Comparison of ENCODE assay signal across 15 cellular contexts in the genomic region with DNA sequence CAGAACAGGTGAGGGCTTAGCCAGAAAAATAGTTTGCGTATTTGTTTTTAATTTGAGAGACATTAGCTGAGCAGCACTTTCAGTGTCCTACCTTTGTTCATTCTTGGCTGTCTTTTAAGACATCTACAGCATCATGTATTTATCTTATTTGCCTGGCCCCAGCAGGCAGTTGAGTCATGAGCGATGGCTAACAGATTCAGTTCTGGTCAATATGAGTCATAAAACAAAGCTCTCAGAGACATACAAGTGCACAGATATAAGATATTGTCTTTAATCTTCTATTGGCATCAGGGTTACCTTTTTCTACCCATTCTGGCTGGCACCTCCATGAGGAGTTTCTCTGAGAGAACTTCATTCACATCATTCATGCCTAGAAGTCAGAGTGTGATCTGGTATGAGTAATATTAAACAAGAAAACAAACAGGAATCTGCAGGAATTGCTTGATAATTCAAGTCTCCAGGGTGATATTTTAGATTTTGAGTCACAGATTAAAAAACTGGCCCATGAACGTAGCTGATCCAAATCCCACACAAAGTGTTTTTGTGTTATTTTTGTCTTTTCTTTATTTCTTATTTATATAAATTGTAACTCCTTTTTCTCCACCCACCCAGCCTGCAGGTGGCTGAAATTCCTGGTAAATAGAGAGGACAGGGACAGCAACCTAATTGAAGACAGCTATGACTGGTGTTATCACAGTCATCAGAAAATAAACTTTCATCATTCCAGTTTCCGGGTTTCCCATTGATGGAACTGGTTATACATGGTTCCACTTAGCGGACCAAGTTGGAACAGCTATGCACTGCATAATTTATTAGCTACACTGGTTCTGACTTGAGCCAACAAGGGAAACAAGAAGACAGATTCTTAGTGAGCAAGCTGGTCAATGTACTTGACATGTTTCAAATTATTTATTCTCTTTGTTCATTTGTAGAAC. TPM values are rescaled to one million over a fixed set of nuclear protein-coding genes. Genes with fewer than 3 reads are reported as not detected.
DNase-seq lines count a peak whose midpoint lies in the region; ATAC-seq and TF ChIP-seq lines count a peak whose summit lies in the region.
"Had no signal": no experiment of that assay in that cellular context is flagged by ENCODE, and none has a peak within 500 bp of the region (broad histone marks: within the 10 kb centered on the region; RNA-seq: fewer than 3 reads in every experiment).

No MANE protein-coding gene starts in this region.

- no peak overlapping the region for H3K9ac ChIP-seq in skeletal muscle satellite cell (ENCODE audit: low read depth, low read length)

- H3K36me3 Mint-ChIP-seq in HFFc6 (ENCODE audit: low read depth): no peaks in the 10 kb centered on the region
- no peaks in the 10 kb centered on the region for H3K36me3 Mint-ChIP-seq in activated naive CD8-positive, alpha-beta T cell treated with anti-CD3 and anti-CD28 coated beads for 36 hours
- H3K36me3 Mint-ChIP-seq: brain had no signal

- H3K27me3 Mint-ChIP-seq in HFFc6 (ENCODE audit: insufficient read depth): peaks cover 4% of the 10 kb centered on the region; the same call in 1 of the 2 replicates
- peaks cover 13% of the 10 kb centered on the region for H3K27me3 Mint-ChIP-seq in activated naive CD8-positive, alpha-beta T cell treated with anti-CD3 and anti-CD28 coated beads for 36 hours
- H3K27me3 Mint-ChIP-seq: brain had no signal

- no peak overlapping the region for H3K4me3 Mint-ChIP-seq in HFFc6
- H3K4me3 Mint-ChIP-seq in activated naive CD8-positive, alpha-beta T cell treated with anti-CD3 and anti-CD28 coated beads for 36 hours: no peak overlapping the region
- H3K4me3 Mint-ChIP-seq: brain had no signal

- H3K4me3 ChIP-seq in skeletal muscle satellite cell (ENCODE audit: low read length): no peak overlapping the region
- H3K4me3 ChIP-seq: tibial nerve had no signal

- no peak for TF ChIP-seq CTCF in HFFc6 (IDR thresholded peaks at IDR 0.05)

- no peak for ATAC-seq in stimulated activated naive CD8-positive, alpha-beta T cell treated with anti-CD3 and anti-CD28 coated beads, Interleukin-15, Interleukin-2, amounts not matched to agents 100 U/mL and 50 U/mL, for 24 hours

- peaks cover 20% of the 10 kb centered on the region for H3K4me1 Mint-ChIP-seq in HFFc6 (ENCODE audit: low read depth)
- no peaks in the 10 kb centered on the region for H3K4me1 Mint-ChIP-seq in activated naive CD8-positive, alpha-beta T cell treated with anti-CD3 and anti-CD28 coated beads for 36 hours
- H3K4me1 Mint-ChIP-seq: brain had no signal

- peak overlapping the region; percentile 31 for H3K4me2 ChIP-seq in skeletal muscle satellite cell (ENCODE audit: low read length)

- H3K9me3 Mint-ChIP-seq in HFFc6: no peaks in the 10 kb centered on the region
- no peaks in the 10 kb centered on the region for H3K9me3 Mint-ChIP-seq in activated naive CD8-positive, alpha-beta T cell treated with anti-CD3 and anti-CD28 coated beads for 36 hours
- H3K9me3 Mint-ChIP-seq: brain had no signal

- H3K9me3 ChIP-seq in skeletal muscle satellite cell (replicated peaks; ENCODE audit: low read length): no peaks in the 10 kb centered on the region
- H3K9me3 ChIP-seq: tibial nerve had no signal

- no peak overlapping the region for H3K27ac Mint-ChIP-seq in HFFc6
- no peak overlapping the region for H3K27ac Mint-ChIP-seq in activated naive CD8-positive, alpha-beta T cell treated with anti-CD3 and anti-CD28 coated beads for 36 hours
- H3K27ac Mint-ChIP-seq: brain had no signal

- DNase-seq in HFFc6 (peak; percentile 45), amniotic epithelial cell (ENCODE audit: low read depth) (peak; percentile 63), fibroblast of peridontal ligament (ENCODE audit: extremely low read depth) (peak; percentile 71), NCI-H446 treated with DMSO at 0.1 percent for 48 hours (lab: John Stamatoyannopoulos, UW) (no peak), H4 (ENCODE audit: low spot score) (no peak)
- DNase-seq in stimulated activated naive CD8-positive, alpha-beta T cell treated with anti-CD3 and anti-CD28 coated beads, Interleukin-15, Interleukin-2, amounts not matched to agents 100 U/mL and 50 U/mL, for 24 hours: no peak
- no peak for DNase-seq in activated naive CD8-positive, alpha-beta T cell treated with anti-CD3 and anti-CD28 coated beads for 36 hours
- DNase-seq: activated T-cell treated with anti-CD3 and anti-CD28 coated beads, Interleukin-2, amount 50 U/mL, for 48 hours; Calu3; NCI-H1092 treated with DMSO at 0.1 percent for 48 hours; NCI-H82 had no signal

- no peaks in the 10 kb centered on the region for H3K36me3 ChIP-seq in skeletal muscle satellite cell (ENCODE audit: insufficient read depth, low read length)
- H3K36me3 ChIP-seq: tibial nerve had no signal

- H3K27me3 ChIP-seq in skeletal muscle satellite cell (ENCODE audit: control insufficient read depth, insufficient read depth, low read length): no peaks in the 10 kb centered on the region
- H3K27me3 ChIP-seq: tibial nerve had no signal

- peaks cover 22% of the 10 kb centered on the region for H3K4me1 ChIP-seq in skeletal muscle satellite cell (ENCODE audit: control insufficient read depth, insufficient read depth, low read length)
- H3K4me1 ChIP-seq: tibial nerve had no signal

RNA-seq across cellular contexts. Expression of a gene that starts 47.3 kb away (rescaled TPM):
- not detected for total RNA-seq in HFFc6 (2021; fragmentation: NEBNext Ultra II Directional; extraction: Animal tissue kit (Norgen Biotek cat#: 25700))
- total RNA-seq in skeletal muscle satellite cell (2012; rRNA removed): not detected in 2 replicates
- total RNA-seq in activated naive CD8-positive, alpha-beta T cell treated with anti-CD3 and anti-CD28 coated beads for 36 hours: not detected
- total RNA-seq in H4 (2014; rRNA removed; shearing (Covaris generic)): not detected in 2 replicates
- total RNA-seq: skeletal muscle tissue, tibial nerve had no signal

Comparison
In these comparisons a context has a peak if more than half of its experiments do, and no peak if none do; other contexts are left out.
1. DNase-seq: peak in HFFc6 (single experiment), amniotic epithelial cell (single experiment) and fibroblast of peridontal ligament (single experiment); none in NCI-H446 treated with DMSO at 0.1 percent for 48 hours (single experiment), stimulated activated naive CD8-positive, alpha-beta T cell treated with anti-CD3 and anti-CD28 coated beads, Interleukin-15, Interleukin-2, amounts not matched to agents 100 U/mL and 50 U/mL, for 24 hours (single experiment), activated naive CD8-positive, alpha-beta T cell treated with anti-CD3 and anti-CD28 coated beads for 36 hours (single experiment) and H4 (single experiment).